ENCODE assay signal across 11 cellular contexts in genomic region chr16:21714369-21714618, GRCh38. TPM values are rescaled to one million over a fixed set of nuclear protein-coding genes. Genes with fewer than 3 reads are reported as not detected.
DNase-seq lines count a peak whose midpoint lies in the region; ATAC-seq, FAIRE-seq and TF ChIP-seq lines count a peak whose summit lies in the region.
"Not testable (repeated sequence)": the region's sequence is repeated elsewhere in the genome, so short reads cannot be mapped to it uniquely, and the experiment has no call there.
"Had no signal": no experiment of that assay in that cellular context is flagged by ENCODE, and none has a peak within 500 bp of the region (broad histone marks: within the 10 kb centered on the region; RNA-seq: fewer than 3 reads in every experiment).

No MANE protein-coding gene starts in this region.

- in situ Hi-C loops in K562 (cut with MboI), result loop anchor here (25.0 kb wide), 2 partner anchors 98 to 223 kb away; no protein-coding TSS in a partner anchor
- in situ Hi-C loops in HepG2 (cut with HindIII; ENCODE audit: extremely low pct_ligation_motif_present, low pct_unique_long_range_greater_than_20kb), result not testable (repeated sequence)

- H3K27me3 ChIP-seq in K562 (ENCODE audit: control insufficient read depth in 2 of 2, insufficient read depth in 2 of 2, low read length in 2 of 2) (peaks cover 16 to 36% of the 10 kb centered on the region in 2 experiments; a peak in 4 of 5 replicates), HepG2 (ENCODE audit: control insufficient read depth in 1 of 2, insufficient read depth in 2 of 2, low read length in 2 of 2) (peaks cover 9 to 74% of the 10 kb centered on the region in 2 experiments; a peak in 4 of 5 replicates)

- TF ChIP-seq EP300 in K562 (IDR thresholded peaks at IDR 0.05; ENCODE audit: low read length); HepG2 (IDR thresholded peaks at IDR 0.05; ENCODE audit: low read depth in 2 of 2, low read length in 2 of 2); HepG2 (CRISPR knock-in tag; IDR thresholded peaks at IDR 0.05; ENCODE audit: borderline replicate concordance): not testable (repeated sequence)

- TF ChIP-seq POLR2A in K562 (conservative IDR thresholded peaks at IDR 0.05); HepG2 (IDR thresholded peaks at IDR 0.05; ENCODE audit: insufficient read depth in 1 of 2, low read depth in 2 of 2, low read length in 2 of 2): not testable (repeated sequence)

- not testable (repeated sequence) for H3K4me3 ChIP-seq in K562; HepG2 (replicated peaks in 1 of 3; ENCODE audit: insufficient read depth in 1 of 3, low read depth in 2 of 3, low read length in 3 of 3)

- not testable (repeated sequence) for H3K27ac ChIP-seq in K562 (ENCODE audit: extremely low read depth, low read depth, low read length); HepG2 (ENCODE audit: extremely low read length, insufficient read depth, low read length)

- H3K4me3 Mint-ChIP-seq in CD14-positive monocyte, result peak overlapping the region in 1 of 2 donors; percentile 55
- H3K4me3 Mint-ChIP-seq in activated CD8-positive, alpha-beta T cell treated with anti-CD3 and anti-CD28 coated beads for 36 hours; activated T-helper 17 cell treated with anti-CD3 and anti-CD28 coated beads, Interleukin-2, amount 50 U/mL, for 72 hours: not testable (repeated sequence)
- H3K4me3 Mint-ChIP-seq in stimulated activated effector memory CD8-positive, alpha-beta T cell treated with anti-CD3 and anti-CD28 coated beads, Interleukin-12 subunit alpha, Interleukin-12 subunit beta, amount 100 ng/mL, for 72 hours, result peak overlapping the region; percentile 19

- H3K4me1 ChIP-seq in K562 (replicated peaks in 1 of 2; ENCODE audit: control insufficient read depth in 2 of 2, insufficient read depth in 2 of 2, low read length in 2 of 2); HepG2 (ENCODE audit: insufficient read depth, low read length): not testable (repeated sequence)

- H3K36me3 ChIP-seq in K562 (ENCODE audit: control insufficient read depth, insufficient read depth, low read length); HepG2 (replicated peaks in 1 of 2; ENCODE audit: control insufficient read depth in 1 of 2, insufficient read depth in 2 of 2, low read length in 2 of 2): not testable (repeated sequence)

- not testable (repeated sequence) for H3K79me2 ChIP-seq in K562 (ENCODE audit: control insufficient read depth, insufficient read depth, low read length); HepG2 (ENCODE audit: insufficient read depth, low read length)

- TF ChIP-seq CTCF in CD14-positive monocyte (IDR thresholded peaks at IDR 0.05); K562 (IDR thresholded peaks at IDR 0.05 in 2 of 3, conservative IDR thresholded peaks at IDR 0.05 in 1 of 3; ENCODE audit: insufficient read depth in 2 of 3, low read depth in 1 of 3, low read length in 3 of 3); HepG2 (CRISPR knock-in tag; IDR thresholded peaks at IDR 0.05): not testable (repeated sequence)
- TF ChIP-seq CTCF in activated CD8-positive, alpha-beta T cell treated with anti-CD3 and anti-CD28 coated beads for 36 hours (IDR thresholded peaks at IDR 0.05), result peak; percentile 19

- intact Hi-C loops in CD14-positive monocyte (cut with micrococcal nuclease); activated CD8-positive, alpha-beta T cell treated with anti-CD3 and anti-CD28 coated beads for 36 hours (cut with micrococcal nuclease); K562 (cut with micrococcal nuclease); HepG2 (cut with micrococcal nuclease; ENCODE audit: unreplicated experiment): not testable (repeated sequence)

- BruUV-seq in K562 (replicated peaks; lab: Mats Ljungman, UMichigan); HepG2 (replicated peaks; lab: Mats Ljungman, UMichigan): not testable (repeated sequence)

- H3K27ac Mint-ChIP-seq in CD14-positive monocyte, result peak overlapping the region in 4 of 7 donors; percentile 10 to 77 (median 66)
- not testable (repeated sequence) for H3K27ac Mint-ChIP-seq in activated CD8-positive, alpha-beta T cell treated with anti-CD3 and anti-CD28 coated beads for 36 hours
- H3K27ac Mint-ChIP-seq in activated T-helper 17 cell treated with anti-CD3 and anti-CD28 coated beads, Interleukin-2, amount 50 U/mL, for 72 hours, result peak overlapping the region; percentile 44
- peak overlapping the region; percentile 36 for H3K27ac Mint-ChIP-seq in stimulated activated effector memory CD8-positive, alpha-beta T cell treated with anti-CD3 and anti-CD28 coated beads, Interleukin-12 subunit alpha, Interleukin-12 subunit beta, amount 100 ng/mL, for 72 hours

- H3K9me1 ChIP-seq in K562 (ENCODE audit: control insufficient read depth, insufficient read depth, low read length), result not testable (repeated sequence)

- FAIRE-seq in K562 (lab: Jason Lieb, UNC); HepG2 (lab: Jason Lieb, UNC): not testable (repeated sequence)

- DNase-seq in CD14-positive monocyte (ENCODE audit: low spot score); activated CD8-positive, alpha-beta T cell treated with anti-CD3 and anti-CD28 coated beads for 36 hours; K562 (ENCODE audit: extremely low read depth in 1 of 4, low spot score in 3 of 4); HepG2 (ENCODE audit: low spot score); stimulated activated effector memory CD8-positive, alpha-beta T cell treated with anti-CD3 and anti-CD28 coated beads, Interleukin-12 subunit alpha, Interleukin-12 subunit beta, amount 100 ng/mL, for 72 hours (ENCODE audit: low spot score in 2 of 2): not testable (repeated sequence)

- H3K9me3 Mint-ChIP-seq in CD14-positive monocyte; activated CD8-positive, alpha-beta T cell treated with anti-CD3 and anti-CD28 coated beads for 36 hours; activated T-helper 17 cell treated with anti-CD3 and anti-CD28 coated beads, Interleukin-2, amount 50 U/mL, for 72 hours; stimulated activated effector memory CD8-positive, alpha-beta T cell treated with anti-CD3 and anti-CD28 coated beads, Interleukin-12 subunit alpha, Interleukin-12 subunit beta, amount 100 ng/mL, for 72 hours: not testable (repeated sequence)

- H3K9me3 ChIP-seq in K562 (replicated peaks; ENCODE audit: control insufficient read depth, insufficient read depth, low read depth, low read length); HepG2 (ENCODE audit: low read length): not testable (repeated sequence)

- not testable (repeated sequence) for ATAC-seq in activated CD8-positive, alpha-beta T cell treated with anti-CD3 and anti-CD28 coated beads for 36 hours; activated T-helper 17 cell treated with anti-CD3 and anti-CD28 coated beads, Interleukin-2, amount 50 U/mL, for 72 hours (replicated peaks); K562; HepG2; stimulated activated effector memory CD8-positive, alpha-beta T cell treated with anti-CD3 and anti-CD28 coated beads, Interleukin-12 subunit alpha, Interleukin-12 subunit beta, amount 100 ng/mL, for 72 hours

- H3K4me2 ChIP-seq in K562 (ENCODE audit: insufficient read depth, low read length); HepG2 (ENCODE audit: low read depth, low read length): not testable (repeated sequence)

- not testable (repeated sequence) for H2AFZ ChIP-seq in K562 (ENCODE audit: low read depth, low read length); HepG2 (ENCODE audit: low read length)

- not testable (repeated sequence) for H3K9ac ChIP-seq in K562 (ENCODE audit: insufficient read depth in 1 of 2, low read depth in 2 of 2, low read length in 2 of 2); HepG2 (ENCODE audit: insufficient read depth, low read depth, low read length)

- peaks cover 16% of the 10 kb centered on the region for H3K4me1 Mint-ChIP-seq in CD14-positive monocyte
- not testable (repeated sequence) for H3K4me1 Mint-ChIP-seq in activated CD8-positive, alpha-beta T cell treated with anti-CD3 and anti-CD28 coated beads for 36 hours (ENCODE audit: low read depth); activated T-helper 17 cell treated with anti-CD3 and anti-CD28 coated beads, Interleukin-2, amount 50 U/mL, for 72 hours
- peaks cover 12% of the 10 kb centered on the region for H3K4me1 Mint-ChIP-seq in stimulated activated effector memory CD8-positive, alpha-beta T cell treated with anti-CD3 and anti-CD28 coated beads, Interleukin-12 subunit alpha, Interleukin-12 subunit beta, amount 100 ng/mL, for 72 hours

- H3K36me3 Mint-ChIP-seq in CD14-positive monocyte; activated CD8-positive, alpha-beta T cell treated with anti-CD3 and anti-CD28 coated beads for 36 hours (ENCODE audit: low read depth); activated T-helper 17 cell treated with anti-CD3 and anti-CD28 coated beads, Interleukin-2, amount 50 U/mL, for 72 hours (ENCODE audit: low read depth); stimulated activated effector memory CD8-positive, alpha-beta T cell treated with anti-CD3 and anti-CD28 coated beads, Interleukin-12 subunit alpha, Interleukin-12 subunit beta, amount 100 ng/mL, for 72 hours: not testable (repeated sequence)

- not testable (repeated sequence) for H4K20me1 ChIP-seq in K562 (replicated peaks; ENCODE audit: control insufficient read depth, insufficient read depth, low read length); HepG2 (ENCODE audit: insufficient read depth, low read length)

- not testable (repeated sequence) for H3K27me3 Mint-ChIP-seq in CD14-positive monocyte (ENCODE audit: low read depth in 3 of 3); activated CD8-positive, alpha-beta T cell treated with anti-CD3 and anti-CD28 coated beads for 36 hours; activated T-helper 17 cell treated with anti-CD3 and anti-CD28 coated beads, Interleukin-2, amount 50 U/mL, for 72 hours

- POLR2A ChIA-PET in activated CD8-positive, alpha-beta T cell treated with anti-CD3 and anti-CD28 coated beads for 36 hours (lab: Charles Lee); K562 (lab: Yijun Ruan, JAX); HepG2 (lab: Yijun Ruan, JAX): not testable (repeated sequence)

- CTCF ChIA-PET in activated CD8-positive, alpha-beta T cell treated with anti-CD3 and anti-CD28 coated beads for 36 hours (lab: Charles Lee), result interaction anchor here (1.4 kb wide), 1 partner anchor 57 kb away, joined by 4 read pairs; no protein-coding TSS in a partner anchor
- CTCF ChIA-PET in K562 (lab: Yijun Ruan, JAX; ENCODE audit: low intra/inter-chr PET ratio); HepG2 (lab: Yijun Ruan, JAX; ENCODE audit: low intra/inter-chr PET ratio, low total read pairs): not testable (repeated sequence)

- TF ChIP-seq RAD21 in K562 (CRISPR knock-in tag; conservative IDR thresholded peaks at IDR 0.05 in 1 of 2, IDR thresholded peaks at IDR 0.05 in 1 of 2); HepG2 (CRISPR knock-in tag; IDR thresholded peaks at IDR 0.05): not testable (repeated sequence)

RNA-seq across cellular contexts. Expression of gene OTOA, which starts 50.5 kb away (rescaled TPM):
- polyA plus RNA-seq in CD14-positive monocyte, result under 1 TPM; 0.21 to 0.23 TPM
- total RNA-seq in activated CD8-positive, alpha-beta T cell treated with anti-CD3 and anti-CD28 coated beads for 36 hours, result under 1 TPM in 1 of 2 experiments, not detected in 1; 0.09 TPM
- under 1 TPM; 0.16 to 0.28 TPM for total RNA-seq in activated T-helper 17 cell treated with anti-CD3 and anti-CD28 coated beads, Interleukin-2, amount 50 U/mL, for 72 hours
- not detected in 2 replicates for total RNA-seq in K562 (2011; cell fraction: chromatin; rRNA removed; ENCODE audit: low replicate concordance)
- total RNA-seq in K562 (2011; cell fraction: nucleolus; rRNA removed), result not detected in 2 replicates
- total RNA-seq in K562 (2011; cell fraction: nucleoplasm; rRNA removed), result 0.15 TPM in 1 of 2 replicates, not detected in the other
- not detected in 2 replicates for total RNA-seq in K562 (2014; rRNA removed)
- not detected in 2 replicates for total RNA-seq in K562 (2014; rRNA removed; fragmentation: Illumina TruSeq; extraction: Trizol)
- total RNA-seq in K562 (2015; rRNA removed; fragmentation: Illumina TruSeq; extraction: Trizol), result not detected in 2 replicates
- not detected in 2 replicates for total RNA-seq in K562 (2021)
- 0.03 and 0.04 TPM in 2 replicates for polyA plus RNA-seq in K562 (2011; rRNA removed)
- not detected in 2 replicates for polyA plus RNA-seq in K562 (2011; cell fraction: cytosol; rRNA removed)
- polyA plus RNA-seq in K562 (2011; cell fraction: nucleus; rRNA removed), result 0.08 and 0.11 TPM in 2 replicates
- not detected in 2 replicates for polyA plus RNA-seq in K562 (2012)
- polyA plus RNA-seq in K562 (2014; fragmentation: Illumina TruSeq; extraction: Trizol), result not detected in 2 replicates
- polyA plus RNA-seq in K562 (2014; fragmentation: Nextera tagmentation; extraction: Ambion mirVana), result not detected
- polyA plus RNA-seq in K562 (2014; rRNA removed), result not detected in 2 replicates
- polyA minus RNA-seq in K562 (2011; rRNA and poly(A)+ RNA removed), result not detected in 2 replicates
- not detected in 2 replicates for polyA minus RNA-seq in K562 (2011; cell fraction: cytosol; rRNA and poly(A)+ RNA removed)
- polyA minus RNA-seq in K562 (2011; cell fraction: nucleus; rRNA and poly(A)+ RNA removed), result not detected in 2 replicates
- total RNA-seq in HepG2 (2016; rRNA removed; fragmentation: Illumina TruSeq; extraction: Trizol), result 0.11 and 0.15 TPM in 2 replicates
- 0.09 and 0.10 TPM in 2 replicates for total RNA-seq in HepG2 (2016; cell fraction: cytosol; rRNA removed; fragmentation: Illumina TruSeq; extraction: Trizol; ENCODE audit: low read depth)
- 0.06 and 0.11 TPM in 2 replicates for total RNA-seq in HepG2 (2016; cell fraction: insoluble cytoplasmic fraction; rRNA removed; fragmentation: Illumina TruSeq; extraction: Trizol)
- 0.10 TPM in 1 of 2 replicates, not detected in the other for total RNA-seq in HepG2 (2016; cell fraction: membrane; rRNA removed; fragmentation: Illumina TruSeq; extraction: Trizol)
- 0.40 and 0.50 TPM in 2 replicates for total RNA-seq in HepG2 (2016; cell fraction: nucleus; rRNA removed; fragmentation: Illumina TruSeq; extraction: Trizol)
- polyA plus RNA-seq in HepG2 (2011; rRNA removed), result 0.01 and 0.05 TPM in 2 replicates
- polyA plus RNA-seq in HepG2 (2011; cell fraction: cytosol; rRNA removed), result 0.04 and 0.09 TPM in 2 replicates
- 0.06 and 0.10 TPM in 2 replicates for polyA plus RNA-seq in HepG2 (2011; cell fraction: nucleus; rRNA removed)
- 0.04 TPM in 1 of 2 replicates, not detected in the other for polyA plus RNA-seq in HepG2 (2012)
- polyA plus RNA-seq in HepG2 (2016; cell fraction: cytosol; fragmentation: Illumina TruSeq; extraction: Trizol; ENCODE audit: low read depth), result 0.05 TPM in 1 of 2 replicates, not detected in the other
- polyA plus RNA-seq in HepG2 (2016; cell fraction: insoluble cytoplasmic fraction; fragmentation: Illumina TruSeq; extraction: Trizol; ENCODE audit: low read depth), result 0.08 TPM in 1 of 2 replicates, not detected in the other
- polyA plus RNA-seq in HepG2 (2016; cell fraction: membrane; fragmentation: Illumina TruSeq; extraction: Trizol; ENCODE audit: low read depth), result 0.06 TPM in 1 of 2 replicates, not detected in the other
- polyA plus RNA-seq in HepG2 (2016; cell fraction: nucleus; fragmentation: Illumina TruSeq; extraction: Trizol; ENCODE audit: insufficient read depth, low read depth), result 0.20 and 0.56 TPM in 2 replicates
- 0.05 TPM in 1 of 2 replicates, not detected in the other for polyA minus RNA-seq in HepG2 (2011; rRNA and poly(A)+ RNA removed; ENCODE audit: low replicate concordance)
- polyA minus RNA-seq in HepG2 (2011; cell fraction: cytosol; rRNA and poly(A)+ RNA removed), result not detected in 2 replicates
- polyA minus RNA-seq in HepG2 (2011; cell fraction: nucleus; rRNA and poly(A)+ RNA removed), result 0.25 and 0.26 TPM in 2 replicates
- total RNA-seq: CD4-positive, CD25-positive, alpha-beta regulatory T cell; Daoy had no signal
- polyA plus RNA-seq: AG04450; CD4-positive, alpha-beta memory T cell; CD4-positive, CD25-positive, alpha-beta regulatory T cell; CD8-positive, alpha-beta memory T cell had no signal
